Comparison of ENCODE assay signal across 19 cellular contexts in genomic region chr11:9604134-9604533, GRCh38. TPM values are rescaled to one million over a fixed set of nuclear protein-coding genes. Genes with fewer than 3 reads are reported as not detected.
DNase-seq lines count a peak whose midpoint lies in the region; ATAC-seq and TF ChIP-seq lines count a peak whose summit lies in the region.
"Had no signal": no experiment of that assay in that cellular context is flagged by ENCODE, and none has a peak within 500 bp of the region (broad histone marks: within the 10 kb centered on the region; RNA-seq: fewer than 3 reads in every experiment).

No MANE protein-coding gene starts in this region.

- H3K36me3 Mint-ChIP-seq in type B pancreatic cell, result no peaks in the 10 kb centered on the region

- no peaks in the 10 kb centered on the region for H3K27me3 Mint-ChIP-seq in type B pancreatic cell

- H3K9me2 ChIP-seq in OCI-LY1 (ENCODE audit: low read depth, low read length), result no peaks in the 10 kb centered on the region

- no peaks in the 10 kb centered on the region for H3K27me3 ChIP-seq in OCI-LY1 (ENCODE audit: insufficient read depth, low read length)
- H3K27me3 ChIP-seq: MG63 had no signal

- H3K79me2 ChIP-seq in OCI-LY1 (ENCODE audit: insufficient read depth, low read length), result no peaks in the 10 kb centered on the region

- H3K4me1 ChIP-seq in OCI-LY1 (ENCODE audit: insufficient read depth, low read length, severe bottlenecking), result peaks cover 70% of the 10 kb centered on the region

- peaks cover 14% of the 10 kb centered on the region for H3K4me1 Mint-ChIP-seq in type B pancreatic cell (ENCODE audit: unreplicated experiment)

- CTCF ChIA-PET in HEK293T (lab: Yijun Ruan, JAX), result interaction anchor here (0.5 kb wide), 1 partner anchor 98 kb away, joined by 4 read pairs; no protein-coding TSS in a partner anchor

- no peaks in the 10 kb centered on the region for H4K20me1 ChIP-seq in OCI-LY1 (ENCODE audit: insufficient read depth, low read length)

- peak overlapping the region; percentile 53 for H3K27ac Mint-ChIP-seq in type B pancreatic cell

- no peaks in the 10 kb centered on the region for H3K9me3 ChIP-seq in OCI-LY1 (ENCODE audit: low read length)
- H3K9me3 ChIP-seq: MG63 had no signal

- POLR2A ChIA-PET in HEK293T (lab: Yijun Ruan, JAX), result interaction anchor here (1.5 kb wide), 1 partner anchor 9 kb away, joined by 5 read pairs; no protein-coding TSS in a partner anchor

- H3K27ac ChIP-seq in OCI-LY1 (ENCODE audit: low read depth, low read length, poor library complexity, severe bottlenecking), result peak overlapping the region; percentile 99
- H3K27ac ChIP-seq: C4-2B had no signal

- H2AFZ ChIP-seq in OCI-LY1 (ENCODE audit: low read length), result no peak overlapping the region

- TF ChIP-seq CTCF in OCI-LY1 (IDR thresholded peaks at IDR 0.05; ENCODE audit: low read length), result no peak
- no peak for TF ChIP-seq CTCF in type B pancreatic cell (conservative IDR thresholded peaks at IDR 0.05)

- H3K36me3 ChIP-seq in OCI-LY1 (ENCODE audit: insufficient read depth, low read length), result no peaks in the 10 kb centered on the region
- H3K36me3 ChIP-seq: MG63 had no signal

- no peak overlapping the region; the same call in 1 of the 2 replicates for H3K9ac ChIP-seq in OCI-LY1 (ENCODE audit: low read length)

- DNase-seq in HEK293T (ENCODE audit: extremely low spot score) (no peak), astrocyte of the hippocampus (ENCODE audit: low read depth, low spot score) (peak; percentile 19), type B pancreatic cell (ENCODE audit: extremely low spot score, unreplicated experiment) (no peak), NCI-H1092 (lab: John Stamatoyannopoulos, UW) (no peak)
- DNase-seq: ACHN; Kasumi-1; MG63; NCI-H1092 treated with DMSO at 0.1 percent for 48 hours; NCI-H2081; NCI-H2171 treated with DMSO at 0.1 percent for 48 hours; NCI-H446 treated with DMSO at 0.1 percent for 48 hours; NK-92 treated with Interleukin-12 subunit alpha and Interleukin-12 subunit beta, amount 100 ng/mL, for 24 hours; PC-3; RPMI8226; SHP77 treated with DMSO at 0.1 percent for 48 hours had no signal

- H3K4me3 ChIP-seq in OCI-LY1 (ENCODE audit: low read depth, low read length, poor library complexity, severe bottlenecking), result no peak overlapping the region
- H3K4me3 ChIP-seq: MG63 had no signal

- no peak overlapping the region for H3K4me2 ChIP-seq in OCI-LY1 (ENCODE audit: low read length)

- H3K4me3 Mint-ChIP-seq in type B pancreatic cell, result no peak overlapping the region

- ATAC-seq in GM19351 (IDR thresholded peaks at IDR 0.05; ENCODE audit: unreplicated experiment) (no peak), HG03442 (IDR thresholded peaks at IDR 0.05; ENCODE audit: unreplicated experiment) (no peak)
- ATAC-seq: PC-3 had no signal

- peaks cover 14% of the 10 kb centered on the region for H3F3A ChIP-seq in OCI-LY1 (ENCODE audit: insufficient read depth, low read length)

- H3K9me3 Mint-ChIP-seq in type B pancreatic cell, result no peaks in the 10 kb centered on the region

TF ChIP-seq in HEK293T, 16 proteins besides CTCF, POLR2A, EP300 and RAD21:
- no peak for TF ChIP-seq FOXM1 (IDR thresholded peaks at IDR 0.05; ENCODE audit: borderline replicate concordance)
- peak; percentile 48; the same call in 1 of the 2 replicates for TF ChIP-seq ZNF384 (IDR thresholded peaks at IDR 0.05)
- no peak for TF ChIP-seq SP1 (IDR thresholded peaks at IDR 0.05)
- TF ChIP-seq TARDBP (IDR thresholded peaks at IDR 0.05), result no peak
- TF ChIP-seq LEF1 (IDR thresholded peaks at IDR 0.05; ENCODE audit: borderline replicate concordance), result no peak
- TF ChIP-seq HDGF (IDR thresholded peaks at IDR 0.05; ENCODE audit: borderline replicate concordance), result no peak

RNA-seq across cellular contexts. Expression of gene WEE1, which starts 30.7 kb away (rescaled TPM):
- 80.1 and 104 TPM in 2 replicates for total RNA-seq in type B pancreatic cell (ENCODE audit: low replicate concordance)

RNA-seq across cellular contexts. Expression of gene SWAP70, which starts 59.7 kb away (rescaled TPM):
- total RNA-seq in type B pancreatic cell (ENCODE audit: low replicate concordance), result 18.8 and 35.6 TPM in 2 replicates
